Comparison of ENCODE assay signal across 14 cellular contexts in genomic region chr5:154767537-154767936, GRCh38. TPM values are rescaled to one million over a fixed set of nuclear protein-coding genes. Genes with fewer than 3 reads are reported as not detected.
DNase-seq lines count a peak whose midpoint lies in the region; ATAC-seq and TF ChIP-seq lines count a peak whose summit lies in the region.
"Had no signal": no experiment of that assay in that cellular context is flagged by ENCODE, and none has a peak within 500 bp of the region (broad histone marks: within the 10 kb centered on the region; RNA-seq: fewer than 3 reads in every experiment).

No MANE protein-coding gene starts in this region.

- peak overlapping the region in 3 of 4 donors; percentile 48 to 62 (median 54) for H3K4me3 Mint-ChIP-seq in CD4-positive, CD25-positive, alpha-beta regulatory T cell
- peak overlapping the region; percentile 36 for H3K4me3 Mint-ChIP-seq in activated B cell treated with CpG ODN at 0.5 μM for 24 hours
- H3K4me3 Mint-ChIP-seq in mesothelial cell of epicardium, result no peak overlapping the region

- POLR2A ChIA-PET in activated B cell treated with CpG ODN at 0.5 μM for 24 hours (lab: Charles Lee), result interaction anchor here (1.0 kb wide), 1 partner anchor 10 kb away, joined by 3 read pairs; no protein-coding TSS in a partner anchor

- H3K9me3 ChIP-seq in CD4-positive, CD25-positive, alpha-beta regulatory T cell (ENCODE audit: control insufficient read depth in 2 of 2, low read length in 2 of 2), result no peaks in the 10 kb centered on the region
- H3K9me3 ChIP-seq: tibial artery had no signal

- intact Hi-C loops in activated B cell treated with CpG ODN at 0.5 μM for 24 hours (cut with micrococcal nuclease), result loop anchor here (1.0 to 2.0 kb wide), 2 partner anchors 9 to 15 kb away; no protein-coding TSS in a partner anchor

- TF ChIP-seq POLR2A in GM18505 (IDR thresholded peaks at IDR 0.05; ENCODE audit: borderline replicate concordance, extremely low read depth, insufficient read depth, insufficient read length), result no peak

- H3K36me3 Mint-ChIP-seq in CD4-positive, CD25-positive, alpha-beta regulatory T cell, result no peaks in the 10 kb centered on the region
- peaks cover 15% of the 10 kb centered on the region for H3K36me3 Mint-ChIP-seq in activated B cell treated with CpG ODN at 0.5 μM for 24 hours (ENCODE audit: low read depth)
- no peaks in the 10 kb centered on the region for H3K36me3 Mint-ChIP-seq in mesothelial cell of epicardium

- H3K4me1 ChIP-seq in CD4-positive, CD25-positive, alpha-beta regulatory T cell (ENCODE audit: control insufficient read depth, insufficient read depth, low read length, poor library complexity, severe bottlenecking), result peaks cover 64% of the 10 kb centered on the region

- no peaks in the 10 kb centered on the region for H3K27me3 Mint-ChIP-seq in CD4-positive, CD25-positive, alpha-beta regulatory T cell
- H3K27me3 Mint-ChIP-seq in activated B cell treated with CpG ODN at 0.5 μM for 24 hours (no peaks in the 10 kb centered on the region), mesothelial cell of epicardium (ENCODE audit: low read depth) (no peaks in the 10 kb centered on the region)

- CTCF ChIA-PET in activated B cell treated with CpG ODN at 0.5 μM for 24 hours (lab: Charles Lee), result no interaction called here

- H3K9me3 Mint-ChIP-seq in CD4-positive, CD25-positive, alpha-beta regulatory T cell, result peaks cover 0 to 2% (median 0%) of the 10 kb centered on the region in 7 donors
- H3K9me3 Mint-ChIP-seq in activated B cell treated with CpG ODN at 0.5 μM for 24 hours (no peaks in the 10 kb centered on the region), mesothelial cell of epicardium (no peaks in the 10 kb centered on the region)

- peaks cover 28 to 81% (median 70%) of the 10 kb centered on the region in 4 donors for H3K4me1 Mint-ChIP-seq in CD4-positive, CD25-positive, alpha-beta regulatory T cell
- H3K4me1 Mint-ChIP-seq in activated B cell treated with CpG ODN at 0.5 μM for 24 hours (peaks cover 76% of the 10 kb centered on the region), mesothelial cell of epicardium (peaks cover 49% of the 10 kb centered on the region)

- no peaks in the 10 kb centered on the region for H3K36me3 ChIP-seq in CD4-positive, CD25-positive, alpha-beta regulatory T cell (ENCODE audit: control insufficient read depth, insufficient read depth, low read length)
- H3K36me3 ChIP-seq: tibial artery had no signal

- H3K4me3 ChIP-seq in CD4-positive, CD25-positive, alpha-beta regulatory T cell (ENCODE audit: low read depth, low read length), result peak overlapping the region; percentile 47
- H3K4me3 ChIP-seq: tibial artery had no signal

- no peaks in the 10 kb centered on the region for H3K27me3 ChIP-seq in CD4-positive, CD25-positive, alpha-beta regulatory T cell (ENCODE audit: control insufficient read depth, insufficient read depth, low read length)
- H3K27me3 ChIP-seq: tibial artery had no signal

- no peak for TF ChIP-seq CTCF in activated B cell treated with CpG ODN at 0.5 μM for 24 hours (IDR thresholded peaks at IDR 0.05)
- no peak for TF ChIP-seq CTCF in mesothelial cell of epicardium (IDR thresholded peaks at IDR 0.05; ENCODE audit: unreplicated experiment)

- no peak overlapping the region for H3K27ac ChIP-seq in CD4-positive, CD25-positive, alpha-beta regulatory T cell (ENCODE audit: insufficient read depth, low read length, poor library complexity, severe bottlenecking)
- H3K27ac ChIP-seq: tibial artery, VCaP had no signal

- peak overlapping the region in 2 of 3 donors; percentile 52 to 75 for H3K27ac Mint-ChIP-seq in CD4-positive, CD25-positive, alpha-beta regulatory T cell
- H3K27ac Mint-ChIP-seq in activated B cell treated with CpG ODN at 0.5 μM for 24 hours (peak overlapping the region; percentile 37), mesothelial cell of epicardium (peak overlapping the region; percentile 27)

- ATAC-seq in CD4-positive, CD25-positive, alpha-beta regulatory T cell (ENCODE audit: low read depth in 2 of 2), result peak; percentile 33 to 54
- ATAC-seq in GM18519 (IDR thresholded peaks at IDR 0.05; ENCODE audit: low FRiP score, unreplicated experiment), result peak; percentile 39
- peak; percentile 25 for ATAC-seq in activated B cell treated with CpG ODN at 0.5 μM for 24 hours (ENCODE audit: low read depth)
- ATAC-seq in GM18505 (IDR thresholded peaks at IDR 0.05; ENCODE audit: unreplicated experiment), result no peak
- ATAC-seq: esophagus mucosa, Right ventricle myocardium inferior had no signal

- peak in 1 of 3 donors; percentile 26 for DNase-seq in CD4-positive, CD25-positive, alpha-beta regulatory T cell
- DNase-seq in activated B cell treated with CpG ODN at 0.5 μM for 24 hours (no peak), mesothelial cell of epicardium (ENCODE audit: low spot score in 2 of 2, unreplicated experiment in 2 of 2) (no peak), islet precursor cell (no peak), NCI-H2029 treated with DMSO at 0.1 percent for 48 hours (lab: John Stamatoyannopoulos, UW) (no peak), AML-193 (lab: John Stamatoyannopoulos, UW) (no peak)
- DNase-seq: cerebellar nuclear complex, occipital lobe, tibial artery had no signal

RNA-seq across cellular contexts. Expression of gene LARP1, which starts 12.4 kb away (rescaled TPM):
- 122 TPM for total RNA-seq in CD4-positive, CD25-positive, alpha-beta regulatory T cell
- 10 to 100 TPM in 2 of 4 donors, 1 to 10 TPM in 2; 8.0 to 10.8 (median 10.0) TPM for polyA plus RNA-seq in CD4-positive, CD25-positive, alpha-beta regulatory T cell
- total RNA-seq in activated B cell treated with CpG ODN at 0.5 μM for 24 hours, result 205 and 231 TPM in 2 replicates
- 245 to 249 TPM (median 245 TPM) in 3 replicates for total RNA-seq in mesothelial cell of epicardium
